In the genomic region with DNA sequence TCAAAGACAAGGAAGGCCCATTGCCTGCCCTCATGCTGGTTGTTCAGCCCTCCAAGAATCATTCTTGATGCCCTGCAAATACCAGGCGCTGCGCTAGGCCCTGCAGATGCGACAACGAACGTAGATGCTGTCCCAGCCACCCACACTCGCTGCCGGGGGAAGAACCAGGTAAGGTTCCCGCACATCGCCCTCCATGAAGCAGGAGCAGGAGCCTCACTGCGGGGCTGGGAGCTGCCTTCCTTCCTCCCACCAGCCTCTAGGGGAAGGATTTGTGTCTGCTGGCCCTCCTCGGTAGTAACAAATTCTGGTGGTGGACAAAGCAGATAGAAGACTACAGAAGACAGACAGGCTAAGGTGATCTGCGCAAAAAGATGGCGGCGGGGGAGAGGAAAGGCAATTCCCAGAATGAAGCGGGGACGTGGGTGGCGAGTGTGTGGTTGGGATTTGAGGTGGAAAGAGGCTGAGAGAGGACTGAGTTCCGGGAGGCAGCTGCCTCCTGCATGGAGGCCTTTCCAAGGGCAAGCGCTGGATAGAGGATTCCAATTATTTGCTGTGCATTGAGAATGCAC, we compare ENCODE assay signal across 27 cellular contexts. TPM values are rescaled to one million over a fixed set of nuclear protein-coding genes. Genes with fewer than 3 reads are reported as not detected.
A peak's percentile ranks its signal among the peaks of the same experiment; 100 is the strongest.
DNase-seq lines count a peak whose midpoint lies in the region; ATAC-seq, FAIRE-seq and TF ChIP-seq lines count a peak whose summit lies in the region.
"Had no signal": no experiment of that assay in that cellular context is flagged by ENCODE, and none has a peak within 500 bp of the region (broad histone marks: within the 10 kb centered on the region; RNA-seq: fewer than 3 reads in every experiment).

No MANE protein-coding gene starts in this region.

- H3K36me3 Mint-ChIP-seq in activated naive CD8-positive, alpha-beta T cell treated with anti-CD3 and anti-CD28 coated beads, Interleukin-2, amount 10 ng/mL, durations not matched to agents 7 days and 5 days: peaks cover 2% of the 10 kb centered on the region
- H3K36me3 Mint-ChIP-seq in stimulated activated effector memory CD8-positive, alpha-beta T cell treated with anti-CD3 and anti-CD28 coated beads, Interleukin-12 subunit alpha, Interleukin-12 subunit beta, amount 100 ng/mL, for 72 hours: peaks cover 36% of the 10 kb centered on the region
- H3K36me3 Mint-ChIP-seq in endothelial cell (ENCODE audit: low read depth, unreplicated experiment): no peaks in the 10 kb centered on the region

- no peaks in the 10 kb centered on the region for H3K9me3 Mint-ChIP-seq in activated naive CD8-positive, alpha-beta T cell treated with anti-CD3 and anti-CD28 coated beads, Interleukin-2, amount 10 ng/mL, durations not matched to agents 7 days and 5 days
- H3K9me3 Mint-ChIP-seq in stimulated activated effector memory CD8-positive, alpha-beta T cell treated with anti-CD3 and anti-CD28 coated beads, Interleukin-12 subunit alpha, Interleukin-12 subunit beta, amount 100 ng/mL, for 72 hours: no peaks in the 10 kb centered on the region
- no peaks in the 10 kb centered on the region for H3K9me3 Mint-ChIP-seq in endothelial cell (ENCODE audit: unreplicated experiment)

- DNase-seq in activated T-cell treated with anti-CD3 and anti-CD28 coated beads, Interleukin-2, amount 50 U/mL, for 48 hours: peak; percentile 33 to 35
- DNase-seq in activated T-cell treated with anti-CD3 and anti-CD28 coated beads, Interleukin-2, amount 50 U/mL, for 1 hour: no peak
- DNase-seq in GM12892 (ENCODE audit: insufficient read length) (no peak), endothelial cell (ENCODE audit: low spot score) (no peak), DMS 273 (lab: John Stamatoyannopoulos, UW; ENCODE audit: unreplicated experiment) (no peak)
- DNase-seq in activated naive CD8-positive, alpha-beta T cell treated with anti-CD3 and anti-CD28 coated beads, Interleukin-2, amount 10 ng/mL, durations not matched to agents 7 days and 5 days: no peak
- no peak for DNase-seq in stimulated activated effector memory CD8-positive, alpha-beta T cell treated with anti-CD3 and anti-CD28 coated beads, Interleukin-12 subunit alpha, Interleukin-12 subunit beta, amount 100 ng/mL, for 72 hours (ENCODE audit: low spot score in 2 of 2)
- DNase-seq: activated gamma-delta T cell treated with Interleukin-2 at 50 U/mL for 16 hours; amygdala; COR-L47; DND-41; KBM-7; NCI-H1436 treated with DMSO at 0.1 percent for 48 hours; NCI-H2171; NCI-H526; small intestine; stimulated activated naive CD4-positive, alpha-beta T cell; T-helper 9 cell had no signal

- peak overlapping the region; percentile 4 for H3K4me3 Mint-ChIP-seq in activated naive CD8-positive, alpha-beta T cell treated with anti-CD3 and anti-CD28 coated beads, Interleukin-2, amount 10 ng/mL, durations not matched to agents 7 days and 5 days
- peak overlapping the region; percentile 66 for H3K4me3 Mint-ChIP-seq in stimulated activated effector memory CD8-positive, alpha-beta T cell treated with anti-CD3 and anti-CD28 coated beads, Interleukin-12 subunit alpha, Interleukin-12 subunit beta, amount 100 ng/mL, for 72 hours
- H3K4me3 Mint-ChIP-seq in endothelial cell (ENCODE audit: unreplicated experiment): no peak overlapping the region

- no peaks in the 10 kb centered on the region for H3K27me3 Mint-ChIP-seq in activated naive CD8-positive, alpha-beta T cell treated with anti-CD3 and anti-CD28 coated beads, Interleukin-2, amount 10 ng/mL, durations not matched to agents 7 days and 5 days
- H3K27me3 Mint-ChIP-seq in endothelial cell (ENCODE audit: unreplicated experiment): peaks cover 6% of the 10 kb centered on the region

- no peak overlapping the region for H3K27ac Mint-ChIP-seq in activated naive CD8-positive, alpha-beta T cell treated with anti-CD3 and anti-CD28 coated beads, Interleukin-2, amount 10 ng/mL, durations not matched to agents 7 days and 5 days
- H3K27ac Mint-ChIP-seq in stimulated activated effector memory CD8-positive, alpha-beta T cell treated with anti-CD3 and anti-CD28 coated beads, Interleukin-12 subunit alpha, Interleukin-12 subunit beta, amount 100 ng/mL, for 72 hours: peak overlapping the region; percentile 92
- no peak overlapping the region for H3K27ac Mint-ChIP-seq in endothelial cell (ENCODE audit: unreplicated experiment)

- no peak for TF ChIP-seq CTCF in endothelial cell (IDR thresholded peaks at IDR 0.05; ENCODE audit: unreplicated experiment)

- peak; percentile 21 for FAIRE-seq in GM12892 (lab: Jason Lieb, UNC)
- FAIRE-seq: bronchial epithelial cell, endometrium, small intestine had no signal

- no peak for TF ChIP-seq POLR2A in GM12892 (IDR thresholded peaks at IDR 0.05; ENCODE audit: low read depth, low read length)

- H3K4me1 Mint-ChIP-seq in activated naive CD8-positive, alpha-beta T cell treated with anti-CD3 and anti-CD28 coated beads, Interleukin-2, amount 10 ng/mL, durations not matched to agents 7 days and 5 days: peaks cover 16% of the 10 kb centered on the region
- peaks cover 55% of the 10 kb centered on the region for H3K4me1 Mint-ChIP-seq in stimulated activated effector memory CD8-positive, alpha-beta T cell treated with anti-CD3 and anti-CD28 coated beads, Interleukin-12 subunit alpha, Interleukin-12 subunit beta, amount 100 ng/mL, for 72 hours
- no peaks in the 10 kb centered on the region for H3K4me1 Mint-ChIP-seq in endothelial cell (ENCODE audit: unreplicated experiment)

- no peak for ATAC-seq in activated naive CD8-positive, alpha-beta T cell treated with anti-CD3 and anti-CD28 coated beads, Interleukin-2, amount 10 ng/mL, durations not matched to agents 7 days and 5 days (ENCODE audit: low read depth)
- ATAC-seq in stimulated activated effector memory CD8-positive, alpha-beta T cell treated with anti-CD3 and anti-CD28 coated beads, Interleukin-12 subunit alpha, Interleukin-12 subunit beta, amount 100 ng/mL, for 72 hours: no peak
- no peak for ATAC-seq in GM21528 (IDR thresholded peaks at IDR 0.05; ENCODE audit: low FRiP score, unreplicated experiment)

- POLR2A ChIA-PET in activated naive CD8-positive, alpha-beta T cell treated with anti-CD3 and anti-CD28 coated beads, Interleukin-2, amount 10 ng/mL, durations not matched to agents 7 days and 5 days (lab: Charles Lee): no interaction called here

RNA-seq across cellular contexts. Expression of a gene that starts 19.8 kb away (rescaled TPM):
- 15.5 TPM for polyA plus RNA-seq in GM12892 (2012; ENCODE audit: missing spikeins)
- total RNA-seq in activated naive CD8-positive, alpha-beta T cell treated with anti-CD3 and anti-CD28 coated beads, Interleukin-2, amount 10 ng/mL, durations not matched to agents 7 days and 5 days: 10 to 100 TPM; 18.8 to 21.5 TPM
- 0.28 TPM for total RNA-seq in endothelial cell (ENCODE audit: unreplicated experiment)
- total RNA-seq: bronchial epithelial cell, fibroblast of lung, glomerular endothelial cell, kidney epithelial cell had no signal
- polyA plus RNA-seq: fibroblast of lung had no signal

RNA-seq across cellular contexts. Expression of a gene that starts 51.0 kb away (rescaled TPM):
- not detected for polyA plus RNA-seq in GM12892 (2012; ENCODE audit: missing spikeins)
- total RNA-seq in activated naive CD8-positive, alpha-beta T cell treated with anti-CD3 and anti-CD28 coated beads, Interleukin-2, amount 10 ng/mL, durations not matched to agents 7 days and 5 days: not detected
- not detected for total RNA-seq in endothelial cell (ENCODE audit: unreplicated experiment)
- total RNA-seq: bronchial epithelial cell, fibroblast of lung, glomerular endothelial cell, kidney epithelial cell, lung, OCI-LY7, tibial nerve had no signal
- polyA plus RNA-seq: fibroblast of lung, lung, small intestine had no signal

Comparison
In these comparisons a context has a peak if more than half of its experiments do, and no peak if none do; other contexts are left out.
1. DNase-seq: peak in activated T-cell treated with anti-CD3 and anti-CD28 coated beads, Interleukin-2, amount 50 U/mL, for 48 hours (2 of 2); none in activated T-cell treated with anti-CD3 and anti-CD28 coated beads, Interleukin-2, amount 50 U/mL, for 1 hour (single experiment), GM12892 (single experiment), activated naive CD8-positive, alpha-beta T cell treated with anti-CD3 and anti-CD28 coated beads, Interleukin-2, amount 10 ng/mL, durations not matched to agents 7 days and 5 days (single experiment), stimulated activated effector memory CD8-positive, alpha-beta T cell treated with anti-CD3 and anti-CD28 coated beads, Interleukin-12 subunit alpha, Interleukin-12 subunit beta, amount 100 ng/mL, for 72 hours (0 of 2), endothelial cell (single experiment) and DMS 273 (single experiment).
2. RNA of a gene that starts 19.8 kb away (total RNA-seq): 18.8 to 21.5 TPM in activated naive CD8-positive, alpha-beta T cell treated with anti-CD3 and anti-CD28 coated beads, Interleukin-2, amount 10 ng/mL, durations not matched to agents 7 days and 5 days; 0.28 TPM in endothelial cell (single experiment); every median in the first group is over 10 times any median in the second.